ENCODE assay signal across 8 cellular contexts in the genomic region with DNA sequence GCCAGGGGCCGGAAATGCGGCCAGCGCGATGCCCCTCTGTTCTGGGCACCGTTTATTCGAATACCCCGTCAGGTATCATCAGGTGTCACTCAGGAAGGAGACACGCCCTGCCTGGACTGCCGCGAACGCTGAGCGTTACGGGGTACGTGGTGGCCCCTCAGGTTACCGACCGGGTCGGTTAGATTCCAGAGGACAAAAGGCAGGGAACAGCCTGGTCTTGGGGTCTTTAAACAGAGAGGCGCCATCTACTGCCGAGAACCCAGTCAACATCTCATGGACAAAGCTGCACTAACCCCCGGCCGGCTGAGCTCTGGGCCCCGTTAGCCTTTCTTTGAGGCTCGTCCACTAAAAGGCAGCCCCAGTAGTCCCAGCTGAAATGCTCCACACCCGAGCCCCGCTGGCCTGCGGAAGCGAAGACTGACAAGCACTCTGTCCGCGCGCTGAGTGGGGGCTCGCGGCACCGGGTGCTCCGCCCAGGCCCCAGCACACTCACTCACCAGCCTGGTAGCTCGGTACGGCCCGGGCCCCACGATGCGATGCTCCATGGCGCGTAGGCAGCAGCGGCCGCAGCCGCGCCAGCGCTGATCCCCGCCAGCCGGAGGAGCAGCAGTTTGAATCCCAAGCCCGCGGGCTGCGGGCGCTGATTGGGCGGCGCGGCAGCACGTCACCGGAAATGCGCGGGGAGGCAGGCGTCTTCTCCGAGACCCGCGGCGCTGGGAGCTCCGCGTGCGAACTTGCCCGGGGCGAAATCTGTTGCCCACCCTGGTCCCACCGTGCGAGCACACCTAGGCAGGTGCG. TPM values are rescaled to one million over a fixed set of nuclear protein-coding genes. Genes with fewer than 3 reads are reported as not detected.
DNase-seq lines count a peak whose midpoint lies in the region; ATAC-seq, FAIRE-seq and TF ChIP-seq lines count a peak whose summit lies in the region.

A gene with protein sequence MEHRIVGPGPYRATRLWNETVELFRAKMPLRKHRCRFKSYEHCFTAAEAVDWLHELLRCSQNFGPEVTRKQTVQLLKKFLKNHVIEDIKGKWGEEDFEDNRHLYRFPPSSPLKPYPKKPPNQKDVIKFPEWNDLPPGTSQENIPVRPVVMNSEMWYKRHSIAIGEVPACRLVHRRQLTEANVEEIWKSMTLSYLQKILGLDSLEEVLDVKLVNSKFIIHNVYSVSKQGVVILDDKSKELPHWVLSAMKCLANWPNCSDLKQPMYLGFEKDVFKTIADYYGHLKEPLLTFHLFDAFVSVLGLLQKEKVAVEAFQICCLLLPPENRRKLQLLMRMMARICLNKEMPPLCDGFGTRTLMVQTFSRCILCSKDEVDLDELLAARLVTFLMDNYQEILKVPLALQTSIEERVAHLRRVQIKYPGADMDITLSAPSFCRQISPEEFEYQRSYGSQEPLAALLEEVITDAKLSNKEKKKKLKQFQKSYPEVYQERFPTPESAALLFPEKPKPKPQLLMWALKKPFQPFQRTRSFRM (minus strand): TSS at position 618 of the 798 bp plus-strand sequence. CDS start 73 bp downstream, at position 545.

- peak within 1 kb of the TSS; percentile 99 for H2AFZ ChIP-seq in keratinocyte (ENCODE audit: control insufficient read depth, low read length)

- H3K9ac ChIP-seq in keratinocyte (ENCODE audit: control insufficient read depth, extremely low read depth, insufficient read depth, low read length) = peak within 1 kb of the TSS; percentile 84

- no peak for FAIRE-seq in keratinocyte (lab: Jason Lieb, UNC)

- peaks cover 33% of the 10 kb centered on the region for H3K79me2 ChIP-seq in keratinocyte (ENCODE audit: control insufficient read depth, insufficient read depth, low read length)

- H3K27ac ChIP-seq in caudate nucleus (ENCODE audit: low read depth, low read length) (peak within 1 kb of the TSS; percentile 36), keratinocyte (ENCODE audit: control insufficient read depth, insufficient read depth, low read length) (peak within 1 kb of the TSS; percentile 81)

- peak within 1 kb of the TSS; percentile 76 to 95 (median 79) for H3K4me3 ChIP-seq in keratinocyte (ENCODE audit: control insufficient read depth in 2 of 3, extremely low read depth in 1 of 3, insufficient read depth in 2 of 3, low read depth in 1 of 3, low read length in 3 of 3)

- no peaks in the 10 kb centered on the region for H3K36me3 ChIP-seq in keratinocyte (ENCODE audit: control insufficient read depth in 2 of 2, extremely low read depth in 1 of 2, insufficient read depth in 2 of 2, low read length in 2 of 2)

- H3K27me3 ChIP-seq in keratinocyte (ENCODE audit: control insufficient read depth, extremely low read depth, insufficient read depth, low read length) = no peaks in the 10 kb centered on the region

- no peaks in the 10 kb centered on the region for H3K9me3 ChIP-seq in keratinocyte (ENCODE audit: control insufficient read depth, low read depth, low read length)

- peak; percentile 18 to 42 (median 31) for TF ChIP-seq CTCF in keratinocyte (optimal IDR thresholded peaks at IDR 0.05 in 1 of 3, IDR thresholded peaks at IDR 0.05 in 1 of 3, conservative IDR thresholded peaks at IDR 0.05 in 1 of 3; ENCODE audit: extremely low read depth in 1 of 3, insufficient read depth in 2 of 3, low read length in 3 of 3)

- H3K4me2 ChIP-seq in keratinocyte (ENCODE audit: control insufficient read depth, extremely low read depth, insufficient read depth, low read depth, low read length) = peak within 1 kb of the TSS; percentile 99

- no peaks in the 10 kb centered on the region for H4K20me1 ChIP-seq in keratinocyte (ENCODE audit: control insufficient read depth, extremely low read depth, insufficient read depth, low read length)

- peaks cover 25% of the 10 kb centered on the region for H3K4me1 ChIP-seq in keratinocyte (ENCODE audit: control insufficient read depth, extremely low read depth, insufficient read depth, low read length)

- peak; percentile 73 to 80 for DNase-seq in AML-193 (lab: John Stamatoyannopoulos, UW)
- peak; percentile 91 for DNase-seq in NCI-H226
- peak; percentile 62 to 71 (median 66) for DNase-seq in activated CD4-positive, CD25-positive, alpha-beta regulatory T cell (lab: John Stamatoyannopoulos, UW)
- peak in 59 of 61 donors; percentile 23 to 88 (median 74) for DNase-seq in caudate nucleus (lab: John Stamatoyannopoulos, UW)
- DNase-seq in keratinocyte (ENCODE audit: low read depth, low spot score) = no peak
- peak; percentile 78 to 87 (median 82) for DNase-seq in stimulated activated CD4-positive, alpha-beta T cell treated with anti-CD3 and anti-CD28 coated beads, Interleukin-12 subunit alpha, Interleukin-12 subunit beta, amount 100 ng/mL, for 48 hours (ENCODE audit: low read depth in 2 of 3, low spot score in 1 of 3)

- ATAC-seq in GM19025 (IDR thresholded peaks at IDR 0.05; ENCODE audit: low read depth, unreplicated experiment) (peak; percentile 94), HG03280 (IDR thresholded peaks at IDR 0.05; ENCODE audit: unreplicated experiment) (peak; percentile 96)

- no peaks in the 10 kb centered on the region for H3K9me1 ChIP-seq in keratinocyte (ENCODE audit: control insufficient read depth, extremely low read depth, insufficient read depth, low read length)

- dilution Hi-C loops in keratinocyte (cut with MboI; ENCODE audit: extremely low pct_ligation_motif_present, low sequenced_read_pairs) = no loop called here

RNA-seq across cellular contexts. Expression of the gene that starts here (rescaled TPM):
- polyA plus RNA-seq in keratinocyte = 9.7 to 19.5 TPM (median 12.0 TPM) in 3 replicates
- polyA plus RNA-seq in keratinocyte (2011; ENCODE audit: low read depth) = 1.8 TPM
- polyA plus RNA-seq in keratinocyte (2011; cell fraction: cytosol; rRNA removed) = 4.9 and 9.2 TPM in 2 replicates
- polyA plus RNA-seq in keratinocyte (2011; cell fraction: nucleus; rRNA removed) = 5.8 and 9.5 TPM in 2 replicates
- polyA plus RNA-seq in keratinocyte (2012; ENCODE audit: low replicate concordance) = 3.1 and 6.8 TPM in 2 replicates
- polyA minus RNA-seq in keratinocyte = 7.2 to 15.9 TPM (median 8.9 TPM) in 3 replicates
- polyA minus RNA-seq in keratinocyte (2011; cell fraction: cytosol; rRNA and poly(A)+ RNA removed) = 7.7 TPM
- 8.5 and 11.4 TPM in 2 replicates for polyA minus RNA-seq in keratinocyte (2011; cell fraction: nucleus; rRNA and poly(A)+ RNA removed)
